Comparison of ENCODE assay signal across 35 cellular contexts in genomic region chr4:76823516-76823915, GRCh38.
"Had no signal": no experiment of that assay in that cellular context is flagged by ENCODE, and none has a peak within 500 bp of the region (broad histone marks: within the 10 kb centered on the region; RNA-seq: fewer than 3 reads in every experiment).

No MANE protein-coding gene starts in this region.

- H3K27ac Mint-ChIP-seq: activated CD4-positive, alpha-beta memory T cell treated with anti-CD3 and anti-CD28 coated beads for 36 hours; activated naive CD4-positive, alpha-beta T cell treated with anti-CD3 and anti-CD28 coated beads for 36 hours; activated naive CD4-positive, alpha-beta T cell treated with anti-CD3 and anti-CD28 coated beads, Interleukin-2, amount 50 U/mL, for 72 hours; activated T-helper 1 cell treated with anti-CD3 and anti-CD28 coated beads, Interleukin-12 subunit alpha, Interleukin-12 subunit beta, Interleukin-2, Interleukin-4 antibody, amounts not matched to agents 30 ng/mL and 10 ng/mL and 1 ng/mL, durations not matched to agents 14 hours and 24 hours and 36 hours; T-helper 1 cell treated with Interleukin-12 subunit alpha and Interleukin-12 subunit beta and Interleukin-4 antibody, amounts not matched to agents 30 μg/mL and 1 μg/mL, for 36 hours; T-helper 2 cell treated with Interferon-gamma antibody and Interleukin-4, amounts not matched to agents 5 μg/mL and 100 μg/mL, for 36 hours; WTC11 had no signal

- H3K9ac ChIP-seq: KMS-11, SK-N-SH had no signal

- H3K27ac ChIP-seq: adrenal gland, cardiac muscle cell, KMS-11, Peyer's patch, SJSA1 had no signal

- H3K4me2 ChIP-seq: KMS-11, SK-N-SH had no signal

- H3K36me3 Mint-ChIP-seq: activated CD4-positive, alpha-beta memory T cell treated with anti-CD3 and anti-CD28 coated beads for 36 hours; WTC11 had no signal

- ATAC-seq: activated CD4-positive, CD25-positive, alpha-beta regulatory T cell treated with anti-CD3 and anti-CD28 coated beads, Interleukin-2, amount 50 U/mL, for 24 hours; activated naive CD4-positive, alpha-beta T cell treated with anti-CD3 and anti-CD28 coated beads, Interleukin-2, amount 50 U/mL, for 72 hours; activated T-cell treated with anti-CD3 and anti-CD28 coated beads, Interleukin-2, amount 50 U/mL, for 4 hours; PC-3; WTC11 had no signal

- H3K27me3 ChIP-seq: adrenal gland, cardiac muscle cell, Peyer's patch, SJSA1 had no signal

- H3K4me1 ChIP-seq: adrenal gland, Peyer's patch, SJSA1 had no signal

- H3K36me3 ChIP-seq: adrenal gland, cardiac muscle cell, Peyer's patch, SJSA1 had no signal

- H3K9me3 Mint-ChIP-seq: central memory CD8-positive, alpha-beta T cell; T-helper 2 cell treated with Interferon-gamma antibody and Interleukin-4, amounts not matched to agents 5 μg/mL and 100 μg/mL, for 36 hours; WTC11 had no signal

- H3K4me3 Mint-ChIP-seq: activated CD4-positive, alpha-beta memory T cell treated with anti-CD3 and anti-CD28 coated beads for 36 hours; activated naive CD4-positive, alpha-beta T cell treated with anti-CD3 and anti-CD28 coated beads for 36 hours; activated T-cell treated with anti-CD3 and anti-CD28 coated beads, Interleukin-2, amount 50 U/mL, for 4 hours; activated T-helper 1 cell treated with anti-CD3 and anti-CD28 coated beads, Interleukin-12 subunit alpha, Interleukin-12 subunit beta, Interleukin-2, Interleukin-4 antibody, amounts not matched to agents 30 ng/mL and 10 ng/mL and 1 ng/mL, durations not matched to agents 14 hours and 24 hours and 36 hours; central memory CD8-positive, alpha-beta T cell; T-helper 1 cell treated with Interleukin-12 subunit alpha and Interleukin-12 subunit beta and Interleukin-4 antibody, amounts not matched to agents 30 μg/mL and 1 μg/mL, for 36 hours; T-helper 2 cell treated with Interferon-gamma antibody and Interleukin-4, amounts not matched to agents 5 μg/mL and 100 μg/mL, for 36 hours; WTC11 had no signal

- H3K4me1 Mint-ChIP-seq: central memory CD8-positive, alpha-beta T cell; WTC11 had no signal

- DNase-seq: activated CD4-positive, alpha-beta memory T cell treated with anti-CD3 and anti-CD28 coated beads for 36 hours; activated CD4-positive, alpha-beta T cell treated with anti-CD3 and anti-CD28 coated beads for 4 hours; activated CD4-positive, alpha-beta T cell treated with anti-CD3 and anti-CD28 coated beads, Interleukin-2, amount 50 U/mL, for 1 hour; activated CD8-positive, alpha-beta memory T cell treated with anti-CD3 and anti-CD28 coated beads, Interleukin-2, amount 50 U/mL, for 4 hours; activated gamma-delta T cell treated with Interleukin-2 at 50 U/mL for 16 hours; activated naive CD4-positive, alpha-beta T cell treated with anti-CD3 and anti-CD28 coated beads for 36 hours; activated T-cell treated with anti-CD3 and anti-CD28 coated beads for 4 hours; activated T-cell treated with anti-CD3 and anti-CD28 coated beads, Interleukin-2, amount 50 U/mL, for 4 hours; adrenal gland; anterior cingulate cortex; MM.1S; MV-4-11; NCI-H1092; NCI-H1436 treated with DMSO at 0.1 percent for 48 hours; NCI-H1694 treated with DMSO at 0.1 percent for 48 hours; NCI-H2029; NCI-H510A; NCI-H526; NCI-H748 treated with DMSO at 0.1 percent for 48 hours; NK-92 treated with Interleukin-12 subunit alpha and Interleukin-12 subunit beta, amount 100 ng/mL, for 24 hours; PC-3; Peyer's patch; RPMI8226; SHP77 treated with DMSO at 0.1 percent for 48 hours; SK-N-SH had no signal

- H3K4me3 ChIP-seq: adrenal gland, cardiac muscle cell, Peyer's patch, SJSA1 had no signal

- H3K9me3 ChIP-seq: adrenal gland, Peyer's patch, SJSA1, SK-N-SH had no signal
